9 cellular contexts compared by ENCODE assay signal in the genomic region with DNA sequence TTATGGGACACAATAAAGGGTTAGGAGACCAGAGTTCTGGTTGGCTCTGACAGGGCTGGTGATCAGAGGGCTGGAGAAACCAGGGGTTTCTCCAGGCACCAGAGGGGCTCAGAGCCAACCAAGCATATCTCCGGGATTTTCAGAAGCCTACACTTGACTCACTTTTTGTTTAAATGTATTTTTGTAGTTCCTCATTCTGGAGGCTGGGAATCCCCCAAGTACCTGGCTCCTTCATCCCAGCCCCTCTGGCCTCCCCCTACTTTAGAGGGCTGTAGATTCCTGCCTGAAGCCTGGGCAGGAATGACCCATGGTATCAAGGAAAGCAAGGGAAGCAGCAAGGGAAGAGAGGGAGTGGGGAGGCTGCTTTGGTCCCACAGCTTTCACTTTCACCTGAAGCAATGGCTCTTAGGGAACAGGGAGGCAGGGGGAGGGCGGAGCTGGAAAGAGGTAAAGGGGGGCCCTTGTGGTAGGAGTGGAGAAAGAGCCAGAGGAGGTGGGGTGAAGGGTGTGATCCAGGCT. TPM values are rescaled to one million over a fixed set of nuclear protein-coding genes. Genes with fewer than 3 reads are reported as not detected.
DNase-seq lines count a peak whose midpoint lies in the region; ATAC-seq, FAIRE-seq and TF ChIP-seq lines count a peak whose summit lies in the region.
"Had no signal": no experiment of that assay in that cellular context is flagged by ENCODE, and none has a peak within 500 bp of the region (broad histone marks: within the 10 kb centered on the region; RNA-seq: fewer than 3 reads in every experiment).

No MANE protein-coding gene starts in this region.

- peak overlapping the region; percentile 95 for H2AFZ ChIP-seq in parathyroid adenoma

- no peaks in the 10 kb centered on the region for H3K36me3 ChIP-seq in parathyroid adenoma (ENCODE audit: control insufficient read depth, insufficient read depth, low read length)

- peak overlapping the region; percentile 96 for H3K4me2 ChIP-seq in parathyroid adenoma (ENCODE audit: low read length)

- ATAC-seq in GM21786 (IDR thresholded peaks at IDR 0.05; ENCODE audit: unreplicated experiment), result peak; percentile 29

- no peaks in the 10 kb centered on the region for H3K36me3 Mint-ChIP-seq in activated naive CD8-positive, alpha-beta T cell

- H3K27ac Mint-ChIP-seq in activated naive CD8-positive, alpha-beta T cell, result no peak overlapping the region

- no peak for TF ChIP-seq CTCF in parathyroid adenoma (IDR thresholded peaks at IDR 0.05)

- peaks cover 39% of the 10 kb centered on the region for H3K4me1 ChIP-seq in parathyroid adenoma

- H3K4me3 Mint-ChIP-seq in activated naive CD8-positive, alpha-beta T cell, result peak overlapping the region; percentile 54

- peaks cover 5% of the 10 kb centered on the region for H3K79me2 ChIP-seq in parathyroid adenoma

- peak overlapping the region; percentile 72 for H3K4me3 ChIP-seq in parathyroid adenoma (ENCODE audit: low read depth, low read length)

- H3K27me3 Mint-ChIP-seq in activated naive CD8-positive, alpha-beta T cell, result peaks cover 4% of the 10 kb centered on the region

- H3K9me3 Mint-ChIP-seq in activated naive CD8-positive, alpha-beta T cell (ENCODE audit: low read depth), result no peaks in the 10 kb centered on the region

- peak; percentile 7; the same call in 1 of the 2 replicates for TF ChIP-seq POLR2A in GM12892 (IDR thresholded peaks at IDR 0.05; ENCODE audit: low read depth, low read length)

- H3K4me1 Mint-ChIP-seq in activated naive CD8-positive, alpha-beta T cell (ENCODE audit: low read depth), result peaks cover 18% of the 10 kb centered on the region

- peak overlapping the region; percentile 74 for H3K9ac ChIP-seq in parathyroid adenoma

- FAIRE-seq in GM12892 (lab: Jason Lieb, UNC), result peak; percentile 65

- no peaks in the 10 kb centered on the region for H3K9me3 ChIP-seq in parathyroid adenoma (ENCODE audit: control insufficient read depth, low read length)

- DNase-seq in GM12892 (ENCODE audit: insufficient read length) (peak; percentile 46), dedifferentiated amniotic fluid mesenchymal stem cell (ENCODE audit: extremely low spot score) (no peak), HUDEP-2 (lab: John Stamatoyannopoulos, UW; ENCODE audit: unreplicated experiment in 76 of 76) (no peak), NCI-H2227 treated with DMSO at 0.1 percent for 48 hours (lab: John Stamatoyannopoulos, UW) (no peak)
- no peak for DNase-seq in stimulated activated CD4-positive, alpha-beta T cell treated with anti-CD3 and anti-CD28 coated beads, Interleukin-1b, Interleukin-23, amount 100 ng/mL, for 48 hours

- peak overlapping the region; percentile 92 for H3K27ac ChIP-seq in parathyroid adenoma

- H3K27me3 ChIP-seq in parathyroid adenoma (ENCODE audit: control insufficient read depth, insufficient read depth, low read length), result no peaks in the 10 kb centered on the region

RNA-seq across cellular contexts. Expression of gene CD40, which starts 1.0 kb away (rescaled TPM):
- polyA plus RNA-seq in GM12892 (2012; ENCODE audit: missing spikeins), result 159 TPM
- polyA plus RNA-seq: neural cell had no signal

RNA-seq across cellular contexts. Expression of gene NCOA5, which starts 29.3 kb away (rescaled TPM):
- polyA plus RNA-seq in GM12892 (2012; ENCODE audit: missing spikeins), result 14.5 TPM
